In genomic region chr4:4606321-4606720, GRCh38 we compare ENCODE assay signal across 25 cellular contexts.
A peak's percentile ranks its signal among the peaks of the same experiment; 100 is the strongest.
DNase-seq lines count a peak whose midpoint lies in the region; ATAC-seq, FAIRE-seq and TF ChIP-seq lines count a peak whose summit lies in the region.
"Had no signal": no experiment of that assay in that cellular context is flagged by ENCODE, and none has a peak within 500 bp of the region (broad histone marks: within the 10 kb centered on the region; RNA-seq: fewer than 3 reads in every experiment).

No MANE protein-coding gene starts in this region.

- H3K4me1 ChIP-seq in adrenal gland (replicated peaks in 1 of 2) (no peaks in the 10 kb centered on the region), smooth muscle cell (ENCODE audit: low read depth) (no peaks in the 10 kb centered on the region)
- H3K4me1 ChIP-seq: SJSA1 had no signal

- no peak overlapping the region for H3K4me3 Mint-ChIP-seq in T-cell
- H3K4me3 Mint-ChIP-seq: activated naive CD8-positive, alpha-beta T cell treated with anti-CD3 and anti-CD28 coated beads for 36 hours; activated T-cell treated with anti-CD3 and anti-CD28 coated beads, Interleukin-2, amount 50 U/mL, for 72 hours; CD4-positive, alpha-beta T cell; stimulated activated memory B cell treated with anti-CD40 and anti-IgM and Interleukin-4, amounts not matched to agents 10 μg/mL and 1 μg/mL and 100 μg/mL, for 72 hours had no signal

- ATAC-seq in T-cell (replicated peaks in 1 of 4) (no peak), Right ventricle myocardium inferior (no peak)
- ATAC-seq: activated CD4-positive, CD25-positive, alpha-beta regulatory T cell treated with anti-CD3 and anti-CD28 coated beads, Interleukin-2, amount 50 U/mL, for 24 hours; activated T-cell treated with anti-CD3 and anti-CD28 coated beads, Interleukin-2, amount 50 U/mL, for 72 hours; PC-3; stimulated activated memory B cell treated with anti-CD40 and anti-IgM and Interleukin-4, amounts not matched to agents 10 μg/mL and 1 μg/mL and 100 μg/mL, for 72 hours had no signal

- FAIRE-seq in H54 (lab: Jason Lieb, UNC) = no peak

- H3K36me3 ChIP-seq in adrenal gland (replicated peaks in 1 of 2) (no peaks in the 10 kb centered on the region), smooth muscle cell (ENCODE audit: low read depth) (no peaks in the 10 kb centered on the region)
- H3K36me3 ChIP-seq: neutrophil, SJSA1 had no signal

- no peaks in the 10 kb centered on the region for H3K9me3 Mint-ChIP-seq in T-cell
- H3K9me3 Mint-ChIP-seq: activated naive CD8-positive, alpha-beta T cell treated with anti-CD3 and anti-CD28 coated beads for 36 hours; activated T-cell treated with anti-CD3 and anti-CD28 coated beads, Interleukin-2, amount 50 U/mL, for 72 hours; CD4-positive, alpha-beta T cell; stimulated activated memory B cell treated with anti-CD40 and anti-IgM and Interleukin-4, amounts not matched to agents 10 μg/mL and 1 μg/mL and 100 μg/mL, for 72 hours had no signal

- TF ChIP-seq POLR2A in H54 (IDR thresholded peaks at IDR 0.05; ENCODE audit: low read depth, low read length) = no peak
- TF ChIP-seq POLR2A in adrenal gland (IDR thresholded peaks at IDR 0.05) = no peak

- H3K79me2 ChIP-seq in smooth muscle cell (ENCODE audit: low read depth) = no peaks in the 10 kb centered on the region

- CTCF ChIA-PET in T-cell (lab: Charles Lee) = no interaction called here

- TF ChIP-seq CTCF in adrenal gland (IDR thresholded peaks at IDR 0.05) (no peak), smooth muscle cell (IDR thresholded peaks at IDR 0.05; ENCODE audit: borderline replicate concordance, insufficient read depth, poor library complexity, severe bottlenecking) (no peak)

- H2AFZ ChIP-seq in smooth muscle cell (ENCODE audit: low read depth) = no peak overlapping the region

- intact Hi-C loops in adrenal gland (cut with DNase I) = no loop called here
- intact Hi-C loops in Right ventricle myocardium inferior (cut with DNase I) = no loop called here

- H4K20me1 ChIP-seq in smooth muscle cell (ENCODE audit: low read depth) = no peaks in the 10 kb centered on the region

- POLR2A ChIA-PET in T-cell (lab: Charles Lee) = no interaction called here

- H3K4me1 Mint-ChIP-seq in T-cell = no peaks in the 10 kb centered on the region
- H3K4me1 Mint-ChIP-seq: activated naive CD8-positive, alpha-beta T cell treated with anti-CD3 and anti-CD28 coated beads for 36 hours; stimulated activated memory B cell treated with anti-CD40 and anti-IgM and Interleukin-4, amounts not matched to agents 10 μg/mL and 1 μg/mL and 100 μg/mL, for 72 hours had no signal

- H3K27ac ChIP-seq in adrenal gland (no peak overlapping the region), smooth muscle cell (ENCODE audit: low read depth) (no peak overlapping the region)
- H3K27ac ChIP-seq: neutrophil, SJSA1, testis had no signal

- DNase-seq in AG08395 (ENCODE audit: low spot score) (peak; percentile 83), H54 (ENCODE audit: insufficient read length, low spot score) (peak; percentile 18), adrenal gland (peak; percentile 22 to 69 (median 60)), glomerular visceral epithelial cell (ENCODE audit: extremely low spot score) (peak; percentile 6), T-cell (no peak), smooth muscle cell (lab: John Stamatoyannopoulos, UW; ENCODE audit: unreplicated experiment) (no peak), Right ventricle myocardium inferior (ENCODE audit: missing footprints) (no peak), COR-L47 (lab: John Stamatoyannopoulos, UW) (no peak)
- DNase-seq: activated CD8-positive, alpha-beta memory T cell treated with anti-CD3 and anti-CD28 coated beads for 24 hours; activated naive CD8-positive, alpha-beta T cell treated with anti-CD3 and anti-CD28 coated beads for 36 hours; activated T-cell treated with anti-CD3 and anti-CD28 coated beads, Interleukin-2, amount 50 U/mL, for 72 hours; CD4-positive, alpha-beta T cell; cortex of kidney; DMS79 treated with DMSO at 0.1 percent for 48 hours; MM.1S; NCI-H1694 treated with DMSO at 0.1 percent for 48 hours; NCI-H2227 treated with DMSO at 0.1 percent for 48 hours; PC-3; stimulated activated CD4-positive, alpha-beta T cell treated with anti-CD3 and anti-CD28 coated beads, Interleukin-15, amount 100 ng/mL, for 24 hours; T1000; testis had no signal

- no peak overlapping the region for H3K9ac ChIP-seq in smooth muscle cell (ENCODE audit: low read depth)

- H3K4me2 ChIP-seq in smooth muscle cell = no peak overlapping the region

- H3K4me3 ChIP-seq in adrenal gland = no peak overlapping the region
- H3K4me3 ChIP-seq in smooth muscle cell = no peak overlapping the region
- H3K4me3 ChIP-seq: SJSA1, testis had no signal

- no peaks in the 10 kb centered on the region for H3F3A ChIP-seq in smooth muscle cell (ENCODE audit: low read depth)

- H3K9me3 ChIP-seq in adrenal gland (replicated peaks in 1 of 3) (no peaks in the 10 kb centered on the region), smooth muscle cell (replicated peaks; ENCODE audit: low read depth) (no peaks in the 10 kb centered on the region)
- H3K9me3 ChIP-seq: neutrophil, SJSA1, testis had no signal

- no peaks in the 10 kb centered on the region for H3K27me3 ChIP-seq in adrenal gland
- H3K27me3 ChIP-seq in smooth muscle cell (ENCODE audit: low read depth) = no peaks in the 10 kb centered on the region
- H3K27me3 ChIP-seq: neutrophil, SJSA1, testis had no signal

- H3K36me3 Mint-ChIP-seq in T-cell = peaks cover 8% of the 10 kb centered on the region

- 45 to 56% (median 55%) methylated on average over 10 of the region's 10 CpGs for WGBS in adrenal gland, 4 donors
- 69% methylated on average over 8 of the region's 10 CpGs for WGBS in smooth muscle cell (ENCODE audit: low lambda C conversion rate)

- H3K27me3 Mint-ChIP-seq in T-cell = no peaks in the 10 kb centered on the region
- H3K27me3 Mint-ChIP-seq: activated naive CD8-positive, alpha-beta T cell treated with anti-CD3 and anti-CD28 coated beads for 36 hours; CD4-positive, alpha-beta T cell; stimulated activated memory B cell treated with anti-CD40 and anti-IgM and Interleukin-4, amounts not matched to agents 10 μg/mL and 1 μg/mL and 100 μg/mL, for 72 hours had no signal

- H3K27ac Mint-ChIP-seq in T-cell = no peak overlapping the region
- H3K27ac Mint-ChIP-seq: activated naive CD8-positive, alpha-beta T cell treated with anti-CD3 and anti-CD28 coated beads for 36 hours; activated T-cell treated with anti-CD3 and anti-CD28 coated beads, Interleukin-2, amount 50 U/mL, for 72 hours; CD4-positive, alpha-beta T cell; stimulated activated memory B cell treated with anti-CD40 and anti-IgM and Interleukin-4, amounts not matched to agents 10 μg/mL and 1 μg/mL and 100 μg/mL, for 72 hours had no signal

Comparison
In these comparisons a context has a peak if more than half of its experiments do, and no peak if none do; other contexts are left out.
1. DNase-seq: peak in AG08395 (single experiment), H54 (single experiment), adrenal gland (7 of 7) and glomerular visceral epithelial cell (single experiment); none in T-cell (0 of 34), smooth muscle cell (single experiment), Right ventricle myocardium inferior (single experiment) and COR-L47 (single experiment).